ENCODE assay signal across 1 cellular context in the genomic region with DNA sequence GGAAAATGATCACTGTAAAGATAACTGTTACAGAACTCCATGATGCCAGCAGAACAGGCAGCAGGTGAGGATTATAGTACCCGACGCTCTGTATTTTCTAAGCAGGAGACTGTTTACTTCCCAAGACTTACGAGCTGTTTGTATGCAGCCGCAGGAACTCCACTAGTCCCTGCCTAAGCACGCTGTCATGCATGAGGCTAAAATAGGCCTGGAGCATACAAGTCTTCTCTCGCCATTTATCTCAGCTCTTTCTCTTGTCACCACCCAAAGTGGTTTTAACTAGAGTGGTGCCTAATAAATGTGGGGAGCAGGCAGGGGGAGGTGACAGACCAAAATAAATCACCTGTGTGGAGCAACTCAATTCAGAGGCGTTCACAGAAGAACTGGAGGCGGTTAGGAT.
TF ChIP-seq lines count a peak whose summit lies in the region.

No MANE protein-coding gene starts in this region.

TF ChIP-seq in GM23338, 12 proteins besides CTCF, POLR2A, EP300 and RAD21 (continued from another document):
- TF ChIP-seq EZH2phosphoT487 (IDR thresholded peaks at IDR 0.05; ENCODE audit: unreplicated experiment) (no peak), CREB1 (CRISPR knock-in tag; IDR thresholded peaks at IDR 0.05; ENCODE audit: low read depth) (no peak)
